1 cellular context compared by ENCODE assay signal in genomic region chr17:80426671-80427326, GRCh38.
TF ChIP-seq lines count a peak whose summit lies in the region.

No MANE protein-coding gene starts in this region.

TF ChIP-seq in HepG2, 621 proteins besides CTCF, POLR2A, EP300 and RAD21 (continued from another document and continues in another):
- TF ChIP-seq, protein P1, sequence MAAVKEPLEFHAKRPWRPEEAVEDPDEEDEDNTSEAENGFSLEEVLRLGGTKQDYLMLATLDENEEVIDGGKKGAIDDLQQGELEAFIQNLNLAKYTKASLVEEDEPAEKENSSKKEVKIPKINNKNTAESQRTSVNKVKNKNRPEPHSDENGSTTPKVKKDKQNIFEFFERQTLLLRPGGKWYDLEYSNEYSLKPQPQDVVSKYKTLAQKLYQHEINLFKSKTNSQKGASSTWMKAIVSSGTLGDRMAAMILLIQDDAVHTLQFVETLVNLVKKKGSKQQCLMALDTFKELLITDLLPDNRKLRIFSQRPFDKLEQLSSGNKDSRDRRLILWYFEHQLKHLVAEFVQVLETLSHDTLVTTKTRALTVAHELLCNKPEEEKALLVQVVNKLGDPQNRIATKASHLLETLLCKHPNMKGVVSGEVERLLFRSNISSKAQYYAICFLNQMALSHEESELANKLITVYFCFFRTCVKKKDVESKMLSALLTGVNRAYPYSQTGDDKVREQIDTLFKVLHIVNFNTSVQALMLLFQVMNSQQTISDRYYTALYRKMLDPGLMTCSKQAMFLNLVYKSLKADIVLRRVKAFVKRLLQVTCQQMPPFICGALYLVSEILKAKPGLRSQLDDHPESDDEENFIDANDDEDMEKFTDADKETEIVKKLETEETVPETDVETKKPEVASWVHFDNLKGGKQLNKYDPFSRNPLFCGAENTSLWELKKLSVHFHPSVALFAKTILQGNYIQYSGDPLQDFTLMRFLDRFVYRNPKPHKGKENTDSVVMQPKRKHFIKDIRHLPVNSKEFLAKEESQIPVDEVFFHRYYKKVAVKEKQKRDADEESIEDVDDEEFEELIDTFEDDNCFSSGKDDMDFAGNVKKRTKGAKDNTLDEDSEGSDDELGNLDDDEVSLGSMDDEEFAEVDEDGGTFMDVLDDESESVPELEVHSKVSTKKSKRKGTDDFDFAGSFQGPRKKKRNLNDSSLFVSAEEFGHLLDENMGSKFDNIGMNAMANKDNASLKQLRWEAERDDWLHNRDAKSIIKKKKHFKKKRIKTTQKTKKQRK (IDR thresholded peaks at IDR 0.05; ENCODE audit: low read length), result no peak
- TF ChIP-seq MIER2 (CRISPR knock-in tag; IDR thresholded peaks at IDR 0.05) (peak; percentile 72; the same call in 1 of the 2 replicates), ZNF572 (CRISPR knock-in tag; IDR thresholded peaks at IDR 0.05) (peak; percentile 75; the same call in 1 of the 2 replicates), SMC3 (IDR thresholded peaks at IDR 0.05; ENCODE audit: low read length) (peak; percentile 78; the same call in 1 of the 2 replicates), ZSCAN22 (CRISPR knock-in tag; IDR thresholded peaks at IDR 0.05) (no peak), ZNF878 (CRISPR knock-in tag; IDR thresholded peaks at IDR 0.05) (no peak), HOXD1 (CRISPR knock-in tag; IDR thresholded peaks at IDR 0.05) (no peak), ZFP36 (IDR thresholded peaks at IDR 0.05; ENCODE audit: borderline replicate concordance, low read depth, low read length, partially characterized antibody) (no peak), POLR2AphosphoS5 (IDR thresholded peaks at IDR 0.05; ENCODE audit: low read depth, low read length) (no peak), KDM5A (IDR thresholded peaks at IDR 0.05; ENCODE audit: borderline replicate concordance, low read length) (no peak), ZIK1 (CRISPR knock-in tag; IDR thresholded peaks at IDR 0.05; ENCODE audit: borderline replicate concordance, low read depth) (no peak), ZGPAT (CRISPR knock-in tag; IDR thresholded peaks at IDR 0.05) (peak; percentile 64), MBD4 (IDR thresholded peaks at IDR 0.05; ENCODE audit: borderline replicate concordance, low read length) (no peak), TMF1 (CRISPR knock-in tag; IDR thresholded peaks at IDR 0.05; ENCODE audit: low read depth) (0 out of 2 replicates have a peak, but pooled peaks have one; percentile 49), RXRB (CRISPR knock-in tag; IDR thresholded peaks at IDR 0.05; ENCODE audit: borderline replicate concordance) (peak; percentile 58; the same call in 1 of the 2 replicates), MAFF (IDR thresholded peaks at IDR 0.05; ENCODE audit: low read depth, low read length) (no peak), ZNF724P (CRISPR knock-in tag; IDR thresholded peaks at IDR 0.05; ENCODE audit: borderline replicate concordance) (no peak), ZKSCAN5 (CRISPR knock-in tag; IDR thresholded peaks at IDR 0.05) (no peak), ZNF678 (CRISPR knock-in tag; IDR thresholded peaks at IDR 0.05) (no peak), ZNF329 (CRISPR knock-in tag; IDR thresholded peaks at IDR 0.05; ENCODE audit: low read depth) (no peak), ZNF12 (CRISPR knock-in tag; IDR thresholded peaks at IDR 0.05) (no peak), YY1 (IDR thresholded peaks at IDR 0.05; ENCODE audit: insufficient read depth, insufficient replicate concordance, low read depth, low read length) (peak; percentile 65), ZNF788 (CRISPR knock-in tag; IDR thresholded peaks at IDR 0.05; ENCODE audit: borderline replicate concordance) (peak; percentile 70), IRF2 (CRISPR knock-in tag; IDR thresholded peaks at IDR 0.05) (0 out of 2 replicates have a peak, but pooled peaks have one; percentile 35), ZNF619 (CRISPR knock-in tag; IDR thresholded peaks at IDR 0.05) (peak; percentile 92), ZNF34 (CRISPR knock-in tag; IDR thresholded peaks at IDR 0.05; ENCODE audit: borderline replicate concordance) (no peak), THYN1 (CRISPR knock-in tag; IDR thresholded peaks at IDR 0.05; ENCODE audit: borderline replicate concordance, low read depth) (no peak), ZNF709 (CRISPR knock-in tag; IDR thresholded peaks at IDR 0.05) (no peak), CBFB (CRISPR knock-in tag; IDR thresholded peaks at IDR 0.05) (no peak), BCLAF1 (IDR thresholded peaks at IDR 0.05) (no peak), ZNF510 (CRISPR knock-in tag; IDR thresholded peaks at IDR 0.05; ENCODE audit: low read depth) (no peak), PAF1 (CRISPR knock-in tag; IDR thresholded peaks at IDR 0.05) (no peak), ELK4 (CRISPR knock-in tag; IDR thresholded peaks at IDR 0.05; ENCODE audit: borderline replicate concordance) (no peak), ZNF543 (CRISPR knock-in tag; IDR thresholded peaks at IDR 0.05) (no peak), PAX8 (CRISPR knock-in tag; IDR thresholded peaks at IDR 0.05; ENCODE audit: borderline replicate concordance) (no peak)
- TF ChIP-seq, protein P2, sequence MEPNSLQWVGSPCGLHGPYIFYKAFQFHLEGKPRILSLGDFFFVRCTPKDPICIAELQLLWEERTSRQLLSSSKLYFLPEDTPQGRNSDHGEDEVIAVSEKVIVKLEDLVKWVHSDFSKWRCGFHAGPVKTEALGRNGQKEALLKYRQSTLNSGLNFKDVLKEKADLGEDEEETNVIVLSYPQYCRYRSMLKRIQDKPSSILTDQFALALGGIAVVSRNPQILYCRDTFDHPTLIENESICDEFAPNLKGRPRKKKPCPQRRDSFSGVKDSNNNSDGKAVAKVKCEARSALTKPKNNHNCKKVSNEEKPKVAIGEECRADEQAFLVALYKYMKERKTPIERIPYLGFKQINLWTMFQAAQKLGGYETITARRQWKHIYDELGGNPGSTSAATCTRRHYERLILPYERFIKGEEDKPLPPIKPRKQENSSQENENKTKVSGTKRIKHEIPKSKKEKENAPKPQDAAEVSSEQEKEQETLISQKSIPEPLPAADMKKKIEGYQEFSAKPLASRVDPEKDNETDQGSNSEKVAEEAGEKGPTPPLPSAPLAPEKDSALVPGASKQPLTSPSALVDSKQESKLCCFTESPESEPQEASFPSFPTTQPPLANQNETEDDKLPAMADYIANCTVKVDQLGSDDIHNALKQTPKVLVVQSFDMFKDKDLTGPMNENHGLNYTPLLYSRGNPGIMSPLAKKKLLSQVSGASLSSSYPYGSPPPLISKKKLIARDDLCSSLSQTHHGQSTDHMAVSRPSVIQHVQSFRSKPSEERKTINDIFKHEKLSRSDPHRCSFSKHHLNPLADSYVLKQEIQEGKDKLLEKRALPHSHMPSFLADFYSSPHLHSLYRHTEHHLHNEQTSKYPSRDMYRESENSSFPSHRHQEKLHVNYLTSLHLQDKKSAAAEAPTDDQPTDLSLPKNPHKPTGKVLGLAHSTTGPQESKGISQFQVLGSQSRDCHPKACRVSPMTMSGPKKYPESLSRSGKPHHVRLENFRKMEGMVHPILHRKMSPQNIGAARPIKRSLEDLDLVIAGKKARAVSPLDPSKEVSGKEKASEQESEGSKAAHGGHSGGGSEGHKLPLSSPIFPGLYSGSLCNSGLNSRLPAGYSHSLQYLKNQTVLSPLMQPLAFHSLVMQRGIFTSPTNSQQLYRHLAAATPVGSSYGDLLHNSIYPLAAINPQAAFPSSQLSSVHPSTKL (CRISPR knock-in tag; IDR thresholded peaks at IDR 0.05), result peak; percentile 29; the same call in 1 of the 2 replicates
- TF ChIP-seq, protein P3, sequence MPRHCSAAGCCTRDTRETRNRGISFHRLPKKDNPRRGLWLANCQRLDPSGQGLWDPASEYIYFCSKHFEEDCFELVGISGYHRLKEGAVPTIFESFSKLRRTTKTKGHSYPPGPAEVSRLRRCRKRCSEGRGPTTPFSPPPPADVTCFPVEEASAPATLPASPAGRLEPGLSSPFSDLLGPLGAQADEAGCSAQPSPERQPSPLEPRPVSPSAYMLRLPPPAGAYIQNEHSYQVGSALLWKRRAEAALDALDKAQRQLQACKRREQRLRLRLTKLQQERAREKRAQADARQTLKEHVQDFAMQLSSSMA (CRISPR knock-in tag; IDR thresholded peaks at IDR 0.05), result no peak
- TF ChIP-seq, protein P4, sequence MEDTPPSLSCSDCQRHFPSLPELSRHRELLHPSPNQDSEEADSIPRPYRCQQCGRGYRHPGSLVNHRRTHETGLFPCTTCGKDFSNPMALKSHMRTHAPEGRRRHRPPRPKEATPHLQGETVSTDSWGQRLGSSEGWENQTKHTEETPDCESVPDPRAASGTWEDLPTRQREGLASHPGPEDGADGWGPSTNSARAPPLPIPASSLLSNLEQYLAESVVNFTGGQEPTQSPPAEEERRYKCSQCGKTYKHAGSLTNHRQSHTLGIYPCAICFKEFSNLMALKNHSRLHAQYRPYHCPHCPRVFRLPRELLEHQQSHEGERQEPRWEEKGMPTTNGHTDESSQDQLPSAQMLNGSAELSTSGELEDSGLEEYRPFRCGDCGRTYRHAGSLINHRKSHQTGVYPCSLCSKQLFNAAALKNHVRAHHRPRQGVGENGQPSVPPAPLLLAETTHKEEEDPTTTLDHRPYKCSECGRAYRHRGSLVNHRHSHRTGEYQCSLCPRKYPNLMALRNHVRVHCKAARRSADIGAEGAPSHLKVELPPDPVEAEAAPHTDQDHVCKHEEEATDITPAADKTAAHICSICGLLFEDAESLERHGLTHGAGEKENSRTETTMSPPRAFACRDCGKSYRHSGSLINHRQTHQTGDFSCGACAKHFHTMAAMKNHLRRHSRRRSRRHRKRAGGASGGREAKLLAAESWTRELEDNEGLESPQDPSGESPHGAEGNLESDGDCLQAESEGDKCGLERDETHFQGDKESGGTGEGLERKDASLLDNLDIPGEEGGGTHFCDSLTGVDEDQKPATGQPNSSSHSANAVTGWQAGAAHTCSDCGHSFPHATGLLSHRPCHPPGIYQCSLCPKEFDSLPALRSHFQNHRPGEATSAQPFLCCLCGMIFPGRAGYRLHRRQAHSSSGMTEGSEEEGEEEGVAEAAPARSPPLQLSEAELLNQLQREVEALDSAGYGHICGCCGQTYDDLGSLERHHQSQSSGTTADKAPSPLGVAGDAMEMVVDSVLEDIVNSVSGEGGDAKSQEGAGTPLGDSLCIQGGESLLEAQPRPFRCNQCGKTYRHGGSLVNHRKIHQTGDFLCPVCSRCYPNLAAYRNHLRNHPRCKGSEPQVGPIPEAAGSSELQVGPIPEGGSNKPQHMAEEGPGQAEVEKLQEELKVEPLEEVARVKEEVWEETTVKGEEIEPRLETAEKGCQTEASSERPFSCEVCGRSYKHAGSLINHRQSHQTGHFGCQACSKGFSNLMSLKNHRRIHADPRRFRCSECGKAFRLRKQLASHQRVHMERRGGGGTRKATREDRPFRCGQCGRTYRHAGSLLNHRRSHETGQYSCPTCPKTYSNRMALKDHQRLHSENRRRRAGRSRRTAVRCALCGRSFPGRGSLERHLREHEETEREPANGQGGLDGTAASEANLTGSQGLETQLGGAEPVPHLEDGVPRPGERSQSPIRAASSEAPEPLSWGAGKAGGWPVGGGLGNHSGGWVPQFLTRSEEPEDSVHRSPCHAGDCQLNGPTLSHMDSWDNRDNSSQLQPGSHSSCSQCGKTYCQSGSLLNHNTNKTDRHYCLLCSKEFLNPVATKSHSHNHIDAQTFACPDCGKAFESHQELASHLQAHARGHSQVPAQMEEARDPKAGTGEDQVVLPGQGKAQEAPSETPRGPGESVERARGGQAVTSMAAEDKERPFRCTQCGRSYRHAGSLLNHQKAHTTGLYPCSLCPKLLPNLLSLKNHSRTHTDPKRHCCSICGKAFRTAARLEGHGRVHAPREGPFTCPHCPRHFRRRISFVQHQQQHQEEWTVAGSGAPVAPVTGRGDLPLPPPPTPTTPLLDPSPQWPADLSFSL (CRISPR knock-in tag; IDR thresholded peaks at IDR 0.05), result no peak
- TF ChIP-seq, protein P5, sequence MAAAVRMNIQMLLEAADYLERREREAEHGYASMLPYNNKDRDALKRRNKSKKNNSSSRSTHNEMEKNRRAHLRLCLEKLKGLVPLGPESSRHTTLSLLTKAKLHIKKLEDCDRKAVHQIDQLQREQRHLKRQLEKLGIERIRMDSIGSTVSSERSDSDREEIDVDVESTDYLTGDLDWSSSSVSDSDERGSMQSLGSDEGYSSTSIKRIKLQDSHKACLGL (CRISPR knock-in tag; IDR thresholded peaks at IDR 0.05), result no peak
- TF ChIP-seq, protein P6, sequence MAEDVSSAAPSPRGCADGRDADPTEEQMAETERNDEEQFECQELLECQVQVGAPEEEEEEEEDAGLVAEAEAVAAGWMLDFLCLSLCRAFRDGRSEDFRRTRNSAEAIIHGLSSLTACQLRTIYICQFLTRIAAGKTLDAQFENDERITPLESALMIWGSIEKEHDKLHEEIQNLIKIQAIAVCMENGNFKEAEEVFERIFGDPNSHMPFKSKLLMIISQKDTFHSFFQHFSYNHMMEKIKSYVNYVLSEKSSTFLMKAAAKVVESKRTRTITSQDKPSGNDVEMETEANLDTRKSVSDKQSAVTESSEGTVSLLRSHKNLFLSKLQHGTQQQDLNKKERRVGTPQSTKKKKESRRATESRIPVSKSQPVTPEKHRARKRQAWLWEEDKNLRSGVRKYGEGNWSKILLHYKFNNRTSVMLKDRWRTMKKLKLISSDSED (CRISPR knock-in tag; IDR thresholded peaks at IDR 0.05), result no peak
